In genomic region chr15:43800286-43801136, GRCh38 we compare ENCODE assay signal across 8 cellular contexts. TPM values are rescaled to one million over a fixed set of nuclear protein-coding genes. Genes with fewer than 3 reads are reported as not detected.
A peak's percentile ranks its signal among the peaks of the same experiment; 100 is the strongest.
DNase-seq lines count a peak whose midpoint lies in the region; ATAC-seq and TF ChIP-seq lines count a peak whose summit lies in the region.

HYPK (plus strand) TSS chr15:43800599; CDS start chr15:43800623, 24 bp downstream.

- no peaks in the 10 kb centered on the region for H3K27me3 ChIP-seq in muscle layer of duodenum (ENCODE audit: low read depth, low read length)

- H3K4me3 Mint-ChIP-seq in Calu3 (ENCODE audit: low read depth, unreplicated experiment): peak within 1 kb of the TSS; percentile 95
- H3K4me3 Mint-ChIP-seq in IgD-negative memory B cell: peak within 1 kb of the TSS; percentile 94 to 100 (median 100)
- peak within 1 kb of the TSS; percentile 99 for H3K4me3 Mint-ChIP-seq in activated T-cell treated with anti-CD3 and anti-CD28 coated beads, Interleukin-2, amount 50 U/mL, for 4 hours

- H3K27ac ChIP-seq in muscle layer of duodenum (ENCODE audit: low read length): peak within 1 kb of the TSS; percentile 98

- intact Hi-C loops in Calu3 (cut with micrococcal nuclease; ENCODE audit: unreplicated experiment): no loop called here

- H3K27me3 Mint-ChIP-seq in Calu3 (ENCODE audit: unreplicated experiment) (no peaks in the 10 kb centered on the region), IgD-negative memory B cell (no peaks in the 10 kb centered on the region)
- no peaks in the 10 kb centered on the region for H3K27me3 Mint-ChIP-seq in activated T-cell treated with anti-CD3 and anti-CD28 coated beads, Interleukin-2, amount 50 U/mL, for 4 hours (ENCODE audit: low read depth)

- H3K9me3 ChIP-seq in muscle layer of duodenum (ENCODE audit: control insufficient read depth in 1 of 2, low read length in 2 of 2): no peaks in the 10 kb centered on the region

- ATAC-seq in GM21447 (IDR thresholded peaks at IDR 0.05; ENCODE audit: unreplicated experiment) (peak; percentile 87), esophagus mucosa (peak; percentile 83)
- peak; percentile 100 for ATAC-seq in activated T-cell treated with anti-CD3 and anti-CD28 coated beads, Interleukin-2, amount 50 U/mL, for 4 hours

- DNase-seq in Calu3: peak; percentile 83
- DNase-seq in activated T-cell treated with anti-CD3 and anti-CD28 coated beads, Interleukin-2, amount 50 U/mL, for 4 hours: peak; percentile 90
- DNase-seq in stimulated activated CD8-positive, alpha-beta memory T cell treated with anti-CD3 and anti-CD28 coated beads, Interleukin-7, amount 100 ng/mL, for 4 hours (ENCODE audit: low read depth in 2 of 2): peak; percentile 87 to 88

- H3K36me3 Mint-ChIP-seq in Calu3 (ENCODE audit: insufficient read depth, unreplicated experiment): peaks cover 33% of the 10 kb centered on the region
- peaks cover 19% of the 10 kb centered on the region for H3K36me3 Mint-ChIP-seq in IgD-negative memory B cell
- peaks cover 43% of the 10 kb centered on the region for H3K36me3 Mint-ChIP-seq in activated T-cell treated with anti-CD3 and anti-CD28 coated beads, Interleukin-2, amount 50 U/mL, for 4 hours (ENCODE audit: insufficient read depth)

- H3K36me3 ChIP-seq in muscle layer of duodenum (ENCODE audit: control insufficient read depth in 1 of 2, insufficient read depth in 2 of 2, low read length in 2 of 2): peaks cover 42 to 57% of the 10 kb centered on the region in 2 donors

- CTCF ChIA-PET in Calu3 (lab: Charles Lee): no interaction called here

- BruUV-seq in Calu3 (replicated peaks; lab: Mats Ljungman, UMichigan): TSS peak; percentile 39

- H3K27ac Mint-ChIP-seq in Calu3 (ENCODE audit: unreplicated experiment): peak within 1 kb of the TSS; percentile 98
- peak within 1 kb of the TSS; percentile 89 to 99 (median 99) for H3K27ac Mint-ChIP-seq in IgD-negative memory B cell

- H3K9me3 Mint-ChIP-seq in Calu3 (ENCODE audit: low read depth, unreplicated experiment) (no peaks in the 10 kb centered on the region), IgD-negative memory B cell (no peaks in the 10 kb centered on the region)
- no peaks in the 10 kb centered on the region for H3K9me3 Mint-ChIP-seq in activated T-cell treated with anti-CD3 and anti-CD28 coated beads, Interleukin-2, amount 50 U/mL, for 4 hours

- TF ChIP-seq CTCF in Calu3 (IDR thresholded peaks at IDR 0.05; ENCODE audit: unreplicated experiment): no peak

- H3K4me1 ChIP-seq in muscle layer of duodenum (ENCODE audit: control insufficient read depth in 1 of 2, insufficient read depth in 2 of 2, low read length in 2 of 2): peaks cover 22 to 26% of the 10 kb centered on the region in 2 donors

- H3K4me3 ChIP-seq in muscle layer of duodenum (ENCODE audit: low read depth in 1 of 2, low read length in 2 of 2): peak within 1 kb of the TSS; percentile 96 to 98

- H3K4me1 Mint-ChIP-seq in Calu3 (ENCODE audit: low read depth, unreplicated experiment) (peaks cover 41% of the 10 kb centered on the region), IgD-negative memory B cell (peaks cover 24 to 35% (median 32%) of the 10 kb centered on the region in 3 donors)
- peaks cover 37% of the 10 kb centered on the region for H3K4me1 Mint-ChIP-seq in activated T-cell treated with anti-CD3 and anti-CD28 coated beads, Interleukin-2, amount 50 U/mL, for 4 hours (ENCODE audit: low read depth)

TF ChIP-seq in PFSK-1, 5 proteins besides CTCF, POLR2A, EP300 and RAD21:
- peak; percentile 89 for TF ChIP-seq POLR2AphosphoS5 (IDR thresholded peaks at IDR 0.05; ENCODE audit: low read depth, low read length)
- TF ChIP-seq FOXP2 (optimal IDR thresholded peaks at IDR 0.05; ENCODE audit: borderline replicate concordance, extremely low read depth, extremely low read length, insufficient read depth): no peak
- TF ChIP-seq TAF1 (IDR thresholded peaks at IDR 0.05; ENCODE audit: borderline replicate concordance, insufficient read depth, low read length): peak; percentile 89
- TF ChIP-seq SIN3A (IDR thresholded peaks at IDR 0.05; ENCODE audit: borderline replicate concordance, insufficient read depth, low read length): peak; percentile 71; the same call in 1 of the 2 replicates
- no peak; a peak in 1 of 4 replicates for TF ChIP-seq REST (IDR thresholded peaks at IDR 0.05; ENCODE audit: insufficient read depth in 1 of 2, low read depth in 2 of 2, low read length in 2 of 2)

RNA-seq across cellular contexts. Expression of gene HYPK, which starts in this region (rescaled TPM):
- 15.8 and 17.4 TPM in 2 replicates for total RNA-seq in Calu3 (2022)
- polyA plus RNA-seq in IgD-negative memory B cell: 7.8 TPM
- polyA plus RNA-seq in PFSK-1 (2012; ENCODE audit: insufficient read length, low read depth): 330 TPM
- 10 to 100 TPM; 48.3 to 50.7 (median 49.0) TPM for total RNA-seq in activated T-cell treated with anti-CD3 and anti-CD28 coated beads, Interleukin-2, amount 50 U/mL, for 4 hours
- total RNA-seq in esophagus mucosa: 14.0 TPM

Comparison
In these comparisons a context has a peak if more than half of its experiments do, and no peak if none do; other contexts are left out.
1. Peak in every context shown above with its lines: DNase-seq, ATAC-seq, H3K4me3 ChIP-seq and H3K27ac ChIP-seq.